ENCODE assay signal across 1 cellular context in genomic region chr13:109722068-109722467, GRCh38.
TF ChIP-seq lines count a peak whose summit lies in the region.

No MANE protein-coding gene starts in this region.

TF ChIP-seq in GM23338, 12 proteins besides CTCF, POLR2A, EP300 and RAD21 (continued from another document):
- no peak for TF ChIP-seq REST (IDR thresholded peaks at IDR 0.05; ENCODE audit: unreplicated experiment)
- no peak for TF ChIP-seq NANOG (IDR thresholded peaks at IDR 0.05; ENCODE audit: borderline replicate concordance)
- TF ChIP-seq CREB1 (CRISPR knock-in tag; IDR thresholded peaks at IDR 0.05; ENCODE audit: low read depth) = no peak
- no peak for TF ChIP-seq EZH2phosphoT487 (IDR thresholded peaks at IDR 0.05; ENCODE audit: unreplicated experiment)
- TF ChIP-seq ETS1 (IDR thresholded peaks at IDR 0.05) = no peak
- no peak for TF ChIP-seq ZNF462 (CRISPR knock-in tag; IDR thresholded peaks at IDR 0.05)
- no peak for TF ChIP-seq ZNF114 (CRISPR knock-in tag; IDR thresholded peaks at IDR 0.05)
TF ChIP-seq in GM23338: peak in this region for 0.
